Comparison of ENCODE assay signal across 8 cellular contexts in the genomic region with DNA sequence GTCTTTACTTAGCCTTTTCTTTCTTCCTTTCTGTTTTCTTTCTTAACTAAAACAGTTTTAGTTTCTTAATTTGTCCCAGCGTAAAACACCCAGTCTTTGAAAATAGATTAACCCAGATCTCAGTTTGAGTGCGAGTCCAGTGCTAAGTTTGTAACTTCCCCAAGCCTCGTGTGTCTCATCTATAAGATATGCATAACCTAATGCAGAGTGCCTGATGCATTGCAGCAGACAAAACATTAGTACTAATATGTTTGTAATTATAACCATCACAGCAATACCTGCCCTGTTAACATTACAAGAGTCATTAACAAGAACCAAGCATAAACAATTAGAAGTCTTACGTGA. TPM values are rescaled to one million over a fixed set of nuclear protein-coding genes. Genes with fewer than 3 reads are reported as not detected.
DNase-seq lines count a peak whose midpoint lies in the region; ATAC-seq lines count a peak whose summit lies in the region.

No MANE protein-coding gene starts in this region.

- intact Hi-C loops in activated T-helper 2 cell treated with anti-CD3 and anti-CD28 coated beads, Interferon-gamma antibody, Interleukin-2, Interleukin-4, amounts not matched to agents 10 μg/mL and 5 μg/mL and 100 μg/mL, durations not matched to agents 14 hours and 24 hours and 36 hours (cut with micrococcal nuclease), result loop anchor here (1.0 to 10.0 kb wide), 4 partner anchors 132 to 1125 kb away; a partner anchor contains a TSS

- peak; percentile 16 for ATAC-seq in HG03135 (IDR thresholded peaks at IDR 0.05; ENCODE audit: unreplicated experiment)
- ATAC-seq in stimulated activated effector memory CD8-positive, alpha-beta T cell treated with anti-CD3 and anti-CD28 coated beads, Interleukin-12 subunit alpha, Interleukin-12 subunit beta, amount 100 ng/mL, for 72 hours, result no peak

- peak overlapping the region; percentile 98 for H3K4me3 Mint-ChIP-seq in activated T-helper 2 cell treated with anti-CD3 and anti-CD28 coated beads, Interferon-gamma antibody, Interleukin-2, Interleukin-4, amounts not matched to agents 10 μg/mL and 5 μg/mL and 100 μg/mL, durations not matched to agents 14 hours and 24 hours and 36 hours (ENCODE audit: low read depth)
- peak overlapping the region; percentile 88 for H3K4me3 Mint-ChIP-seq in stimulated activated effector memory CD8-positive, alpha-beta T cell treated with anti-CD3 and anti-CD28 coated beads, Interleukin-12 subunit alpha, Interleukin-12 subunit beta, amount 100 ng/mL, for 72 hours

- DNase-seq in GM03348 (ENCODE audit: low spot score), result peak; percentile 29
- DNase-seq in activated T-helper 2 cell treated with anti-CD3 and anti-CD28 coated beads, Interferon-gamma antibody, Interleukin-2, Interleukin-4, amounts not matched to agents 10 μg/mL and 5 μg/mL and 100 μg/mL, durations not matched to agents 14 hours and 24 hours and 36 hours (ENCODE audit: low spot score), result no peak
- DNase-seq in stimulated activated effector memory CD8-positive, alpha-beta T cell treated with anti-CD3 and anti-CD28 coated beads, Interleukin-12 subunit alpha, Interleukin-12 subunit beta, amount 100 ng/mL, for 72 hours (ENCODE audit: low spot score in 2 of 2), result no peak
- DNase-seq in COLO668 (lab: John Stamatoyannopoulos, UW; ENCODE audit: unreplicated experiment), result no peak
- no peak for DNase-seq in COLO829 (ENCODE audit: low spot score)
- DNase-seq in iPS-NIHi11 (ENCODE audit: low spot score), result no peak

- peaks cover 7% of the 10 kb centered on the region for H3K36me3 Mint-ChIP-seq in activated T-helper 2 cell treated with anti-CD3 and anti-CD28 coated beads, Interferon-gamma antibody, Interleukin-2, Interleukin-4, amounts not matched to agents 10 μg/mL and 5 μg/mL and 100 μg/mL, durations not matched to agents 14 hours and 24 hours and 36 hours (ENCODE audit: low read depth)
- peaks cover 16% of the 10 kb centered on the region for H3K36me3 Mint-ChIP-seq in stimulated activated effector memory CD8-positive, alpha-beta T cell treated with anti-CD3 and anti-CD28 coated beads, Interleukin-12 subunit alpha, Interleukin-12 subunit beta, amount 100 ng/mL, for 72 hours

- peaks cover 8% of the 10 kb centered on the region for H3K27me3 Mint-ChIP-seq in activated T-helper 2 cell treated with anti-CD3 and anti-CD28 coated beads, Interferon-gamma antibody, Interleukin-2, Interleukin-4, amounts not matched to agents 10 μg/mL and 5 μg/mL and 100 μg/mL, durations not matched to agents 14 hours and 24 hours and 36 hours (ENCODE audit: low read depth)

- H3K4me1 Mint-ChIP-seq in activated T-helper 2 cell treated with anti-CD3 and anti-CD28 coated beads, Interferon-gamma antibody, Interleukin-2, Interleukin-4, amounts not matched to agents 10 μg/mL and 5 μg/mL and 100 μg/mL, durations not matched to agents 14 hours and 24 hours and 36 hours (ENCODE audit: low read depth), result peaks cover 22% of the 10 kb centered on the region
- peaks cover 23% of the 10 kb centered on the region for H3K4me1 Mint-ChIP-seq in stimulated activated effector memory CD8-positive, alpha-beta T cell treated with anti-CD3 and anti-CD28 coated beads, Interleukin-12 subunit alpha, Interleukin-12 subunit beta, amount 100 ng/mL, for 72 hours

- H3K9me3 Mint-ChIP-seq in activated T-helper 2 cell treated with anti-CD3 and anti-CD28 coated beads, Interferon-gamma antibody, Interleukin-2, Interleukin-4, amounts not matched to agents 10 μg/mL and 5 μg/mL and 100 μg/mL, durations not matched to agents 14 hours and 24 hours and 36 hours, result no peaks in the 10 kb centered on the region
- no peaks in the 10 kb centered on the region for H3K9me3 Mint-ChIP-seq in stimulated activated effector memory CD8-positive, alpha-beta T cell treated with anti-CD3 and anti-CD28 coated beads, Interleukin-12 subunit alpha, Interleukin-12 subunit beta, amount 100 ng/mL, for 72 hours

- H3K27ac Mint-ChIP-seq in activated T-helper 2 cell treated with anti-CD3 and anti-CD28 coated beads, Interferon-gamma antibody, Interleukin-2, Interleukin-4, amounts not matched to agents 10 μg/mL and 5 μg/mL and 100 μg/mL, durations not matched to agents 14 hours and 24 hours and 36 hours, result peak overlapping the region; percentile 98
- H3K27ac Mint-ChIP-seq in stimulated activated effector memory CD8-positive, alpha-beta T cell treated with anti-CD3 and anti-CD28 coated beads, Interleukin-12 subunit alpha, Interleukin-12 subunit beta, amount 100 ng/mL, for 72 hours, result peak overlapping the region; percentile 97

- peak overlapping the region; percentile 44 for H3K4me3 ChIP-seq in iPS-11a (ENCODE audit: low read depth, low read length)

RNA-seq across cellular contexts. Expression of a gene that starts 0.5 kb away (rescaled TPM):
- 12.6 and 14.0 TPM in 2 replicates for total RNA-seq in activated T-helper 2 cell treated with anti-CD3 and anti-CD28 coated beads, Interferon-gamma antibody, Interleukin-2, Interleukin-4, amounts not matched to agents 10 μg/mL and 5 μg/mL and 100 μg/mL, durations not matched to agents 14 hours and 24 hours and 36 hours
